8 cellular contexts compared by ENCODE assay signal in genomic region chrX:3651272-3651671, GRCh38.
DNase-seq lines count a peak whose midpoint lies in the region; ATAC-seq and TF ChIP-seq lines count a peak whose summit lies in the region.

No MANE protein-coding gene starts in this region.

- H3K36me3 Mint-ChIP-seq in endodermal cell (ENCODE audit: low read depth) = peaks cover 34% of the 10 kb centered on the region

- no peak overlapping the region for H3K4me3 ChIP-seq in endodermal cell (ENCODE audit: low read length)
- no peak overlapping the region for H3K4me3 ChIP-seq in prostate gland

- peaks cover 1% of the 10 kb centered on the region for H3K9me3 Mint-ChIP-seq in endodermal cell
- no peaks in the 10 kb centered on the region for H3K9me3 Mint-ChIP-seq in stimulated activated naive CD8-positive, alpha-beta T cell treated with anti-CD3 and anti-CD28 coated beads, Interleukin-15, amount 100 ng/mL, for 72 hours

- TF ChIP-seq POLR2A in prostate gland (IDR thresholded peaks at IDR 0.05) = no peak

- no peaks in the 10 kb centered on the region for H3K4me1 Mint-ChIP-seq in endodermal cell
- no peaks in the 10 kb centered on the region for H3K4me1 Mint-ChIP-seq in stimulated activated naive CD8-positive, alpha-beta T cell treated with anti-CD3 and anti-CD28 coated beads, Interleukin-15, amount 100 ng/mL, for 72 hours

- H3K4me1 ChIP-seq in endodermal cell (ENCODE audit: control insufficient read depth, insufficient read depth, low read length) = no peaks in the 10 kb centered on the region
- H3K4me1 ChIP-seq in prostate gland (replicated peaks) = no peaks in the 10 kb centered on the region

- no peak overlapping the region for H3K4me3 Mint-ChIP-seq in endodermal cell
- no peak overlapping the region for H3K4me3 Mint-ChIP-seq in stimulated activated naive CD8-positive, alpha-beta T cell treated with anti-CD3 and anti-CD28 coated beads, Interleukin-15, amount 100 ng/mL, for 72 hours

- DNase-seq in NCI-H510A treated with DMSO at 0.1 percent for 48 hours (lab: John Stamatoyannopoulos, UW) (peak; percentile 10), NCI-H510A (lab: John Stamatoyannopoulos, UW) (no peak), NCI-H345 (lab: John Stamatoyannopoulos, UW) (peak; percentile 1), endodermal cell (no peak), prostate gland (ENCODE audit: low spot score) (no peak), NCI-H2029 (lab: John Stamatoyannopoulos, UW) (no peak)
- DNase-seq in stimulated activated CD4-positive, alpha-beta T cell treated with anti-CD3 and anti-CD28 coated beads, Interleukin-4, amount 100 ng/mL, for 24 hours = no peak
- DNase-seq in stimulated activated naive CD8-positive, alpha-beta T cell treated with anti-CD3 and anti-CD28 coated beads, Interleukin-15, amount 100 ng/mL, for 72 hours = no peak

- peaks cover 22% of the 10 kb centered on the region for H3K36me3 ChIP-seq in endodermal cell (ENCODE audit: control insufficient read depth, insufficient read depth, low read length)
- H3K36me3 ChIP-seq in prostate gland = no peaks in the 10 kb centered on the region

- H3K9me3 ChIP-seq in endodermal cell (ENCODE audit: control insufficient read depth, low read length) (no peaks in the 10 kb centered on the region), prostate gland (no peaks in the 10 kb centered on the region)

- no peak for ATAC-seq in stimulated activated naive CD8-positive, alpha-beta T cell treated with anti-CD3 and anti-CD28 coated beads, Interleukin-15, amount 100 ng/mL, for 72 hours

- WGBS in endodermal cell (ENCODE audit: insufficient coverage in 1 of 2, insufficient read length in 1 of 2), 2 experiments = 80% methylated on average over 1 of the region's 4 CpGs; no CpG with 5 or more reads in 1 of the 2 experiments
- WGBS in prostate gland = 22% methylated on average over 4 of the region's 4 CpGs

- H3K27ac ChIP-seq in endodermal cell (ENCODE audit: low read depth, low read length) = no peak overlapping the region
- H3K27ac ChIP-seq in prostate gland = no peak overlapping the region

- H3K27me3 ChIP-seq in endodermal cell (ENCODE audit: control insufficient read depth, insufficient read depth, low read length, poor library complexity, severe bottlenecking) (no peaks in the 10 kb centered on the region), prostate gland (replicated peaks; ENCODE audit: insufficient read depth) (no peaks in the 10 kb centered on the region)

- H3K9ac ChIP-seq in endodermal cell (ENCODE audit: extremely low read depth, low read length, poor library complexity, severe bottlenecking) = no peak overlapping the region

- H3K27me3 Mint-ChIP-seq in endodermal cell (ENCODE audit: insufficient read depth) = no peaks in the 10 kb centered on the region
- H3K27me3 Mint-ChIP-seq in stimulated activated naive CD8-positive, alpha-beta T cell treated with anti-CD3 and anti-CD28 coated beads, Interleukin-15, amount 100 ng/mL, for 72 hours = no peaks in the 10 kb centered on the region

- peak; percentile 86 for TF ChIP-seq CTCF in endodermal cell (conservative IDR thresholded peaks at IDR 0.05)
- TF ChIP-seq CTCF in prostate gland (IDR thresholded peaks at IDR 0.05) = peak; percentile 10 to 52 (median 38)

- H3K27ac Mint-ChIP-seq in endodermal cell = no peak overlapping the region
- no peak overlapping the region for H3K27ac Mint-ChIP-seq in stimulated activated naive CD8-positive, alpha-beta T cell treated with anti-CD3 and anti-CD28 coated beads, Interleukin-15, amount 100 ng/mL, for 72 hours

- intact Hi-C loops in prostate gland (cut with DNase I) = loop anchor here (5.0 kb wide), 1 partner anchor 161 kb away; no protein-coding TSS in a partner anchor

Comparison
In these comparisons a context has a peak if more than half of its experiments do, and no peak if none do; other contexts are left out.
1. DNase-seq: peak in NCI-H510A treated with DMSO at 0.1 percent for 48 hours (single experiment) and NCI-H345 (single experiment); none in NCI-H510A (single experiment), endodermal cell (single experiment), prostate gland (single experiment), NCI-H2029 (single experiment), stimulated activated CD4-positive, alpha-beta T cell treated with anti-CD3 and anti-CD28 coated beads, Interleukin-4, amount 100 ng/mL, for 24 hours (single experiment) and stimulated activated naive CD8-positive, alpha-beta T cell treated with anti-CD3 and anti-CD28 coated beads, Interleukin-15, amount 100 ng/mL, for 72 hours (0 of 2).